9 cellular contexts compared by ENCODE assay signal in the genomic region with DNA sequence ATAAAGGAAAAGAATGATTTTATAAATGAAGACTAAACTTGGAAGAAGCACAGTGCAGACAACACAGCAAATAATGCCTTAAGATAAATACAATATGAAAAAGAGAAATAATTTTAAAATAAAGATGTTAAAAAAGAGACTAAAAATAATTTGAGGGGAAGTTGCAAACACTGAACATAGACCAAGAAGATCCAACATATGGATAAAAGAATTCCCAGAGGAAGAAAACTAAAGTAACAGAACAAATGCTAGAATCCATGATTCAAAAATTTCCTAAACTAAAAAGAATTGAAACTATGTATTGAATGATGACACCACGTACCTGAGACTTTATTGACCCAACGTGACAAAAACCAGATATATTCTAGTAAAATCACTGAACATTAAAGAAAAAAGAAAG.
"Had no signal": no experiment of that assay in that cellular context is flagged by ENCODE, and none has a peak within 500 bp of the region (broad histone marks: within the 10 kb centered on the region; RNA-seq: fewer than 3 reads in every experiment).

No MANE protein-coding gene starts in this region.

- H3K36me3 ChIP-seq: WERI-Rb-1 had no signal

- H3K27ac ChIP-seq: VCaP, WERI-Rb-1 had no signal

- ATAC-seq: activated CD4-positive, alpha-beta T cell treated with anti-CD3 and anti-CD28 coated beads for 36 hours; activated CD4-positive, CD25-positive, alpha-beta regulatory T cell treated with anti-CD3 and anti-CD28 coated beads, Interleukin-2, amount 50 U/mL, for 24 hours; activated CD8-positive, alpha-beta memory T cell treated with anti-CD3 and anti-CD28 coated beads, Interleukin-2, amount 10 ng/mL, durations not matched to agents 7 days and 5 days; activated CD8-positive, alpha-beta T cell treated with anti-CD3 and anti-CD28 coated beads for 36 hours; activated CD8-positive, alpha-beta T cell treated with anti-CD3 and anti-CD28 coated beads, Interleukin-2, amount 10 ng/mL, durations not matched to agents 7 days and 5 days; T-helper 17 cell; WTC11 had no signal
